In genomic region chr7:516606-517456, GRCh38 we compare ENCODE assay signal across 8 cellular contexts. TPM values are rescaled to one million over a fixed set of nuclear protein-coding genes. Genes with fewer than 3 reads are reported as not detected.
A peak's percentile ranks its signal among the peaks of the same experiment; 100 is the strongest.
DNase-seq lines count a peak whose midpoint lies in the region; ATAC-seq and TF ChIP-seq lines count a peak whose summit lies in the region.

No MANE protein-coding gene starts in this region.

- intact Hi-C loops in Right ventricle myocardium inferior (cut with DNase I): loop anchor here (2.0 kb wide), 1 partner anchor 184 kb away; no protein-coding TSS in a partner anchor
- intact Hi-C loops in MCF 10A (cut with micrococcal nuclease): loop anchor here (5.0 kb wide), 1 partner anchor 210 kb away; the partner anchor contains the start of genes DNAAF5 and PRKAR1B
- intact Hi-C loops in left colon (cut with DNase I, micrococcal nuclease): no loop called here

- DNase-seq in cardiac muscle cell (ENCODE audit: low read depth in 1 of 2, low spot score in 1 of 2) (peak; percentile 65 to 76), Right ventricle myocardium inferior (ENCODE audit: missing footprints) (no peak), MCF 10A (ENCODE audit: unreplicated experiment) (peak; percentile 82), left colon (peak; percentile 72 to 82), substantia nigra (lab: John Stamatoyannopoulos, UW) (peak in 8 of 49 donors; percentile 5 to 46 (median 26)), Ammon's horn (ENCODE audit: low spot score) (no peak)
- DNase-seq in central memory CD4-positive, alpha-beta T cell: no peak

- H3K4me1 ChIP-seq in cardiac muscle cell (ENCODE audit: low read depth): peaks cover 17% of the 10 kb centered on the region

- H3K27ac ChIP-seq in cardiac muscle cell (peak overlapping the region; percentile 37), substantia nigra (ENCODE audit: low read depth, low read length, poor library complexity, severe bottlenecking) (peak overlapping the region; percentile 53)

- ATAC-seq in Right ventricle myocardium inferior (no peak), left colon (peak; percentile 31), HG03565 (IDR thresholded peaks at IDR 0.05; ENCODE audit: unreplicated experiment) (no peak)

- no peaks in the 10 kb centered on the region for H3K9me3 Mint-ChIP-seq in MCF 10A (ENCODE audit: unreplicated experiment)

- H3K36me3 ChIP-seq in cardiac muscle cell: no peaks in the 10 kb centered on the region

- H3K27me3 ChIP-seq in cardiac muscle cell: peaks cover 27% of the 10 kb centered on the region

- H3K4me3 Mint-ChIP-seq in MCF 10A (ENCODE audit: unreplicated experiment): peak overlapping the region; percentile 85

- no peaks in the 10 kb centered on the region for H3K9me3 ChIP-seq in cardiac muscle cell (ENCODE audit: low read depth)

- H3K27me3 Mint-ChIP-seq in MCF 10A (ENCODE audit: insufficient read depth, unreplicated experiment): no peaks in the 10 kb centered on the region

- BruUV-seq in MCF 10A (replicated peaks; lab: Mats Ljungman, UMichigan): no TSS peak

- peaks cover 4% of the 10 kb centered on the region for H3K4me1 Mint-ChIP-seq in MCF 10A (ENCODE audit: insufficient read depth, unreplicated experiment)

- POLR2A ChIA-PET in MCF 10A (lab: Yijun Ruan, JAX): interaction anchor here (0.6 to 1.1 kb wide), 3 partner anchors 18 to 114 kb away, joined by 3 to 8 read pairs (median 5); no protein-coding TSS in a partner anchor

- CTCF ChIA-PET in MCF 10A (lab: Yijun Ruan, JAX): interaction anchor here (0.7 to 1.2 kb wide), 2 partner anchors 19 to 495 kb away, joined by 3 to 5 read pairs; no protein-coding TSS in a partner anchor

- TF ChIP-seq CTCF in cardiac muscle cell (IDR thresholded peaks at IDR 0.05; ENCODE audit: low read depth, low read length) (no peak), MCF 10A (IDR thresholded peaks at IDR 0.05; ENCODE audit: unreplicated experiment) (no peak)

- H3K27ac Mint-ChIP-seq in MCF 10A (ENCODE audit: low read depth, unreplicated experiment): no peak overlapping the region

- peaks cover 6% of the 10 kb centered on the region for H3K36me3 Mint-ChIP-seq in MCF 10A (ENCODE audit: insufficient read depth, unreplicated experiment)

- H3K4me3 ChIP-seq in cardiac muscle cell: peak overlapping the region; percentile 55

RNA-seq across cellular contexts. Expression of gene PDGFA, which starts 2.8 kb away (rescaled TPM):
- total RNA-seq in cardiac muscle cell: 22.0 and 25.6 TPM in 2 replicates
- 6.5 and 7.7 TPM in 2 replicates for polyA plus RNA-seq in cardiac muscle cell
- 37.2 TPM for total RNA-seq in Right ventricle myocardium inferior
- total RNA-seq in MCF 10A (2022): 20.1 and 26.6 TPM in 2 replicates
- total RNA-seq in left colon: 10 to 100 TPM; 58.7 to 80.2 TPM

Comparison
In these comparisons a context has a peak if more than half of its experiments do, and no peak if none do; other contexts are left out.
1. DNase-seq: peak in cardiac muscle cell (2 of 2), MCF 10A (single experiment) and left colon (2 of 2); none in Right ventricle myocardium inferior (single experiment), Ammon's horn (single experiment) and central memory CD4-positive, alpha-beta T cell (single experiment).
2. intact Hi-C loops: an anchor here in Right ventricle myocardium inferior (2.0 kb wide) and MCF 10A (5.0 kb wide); none called in left colon.